Comparison of ENCODE assay signal across 1 cellular context in genomic region chr5:170747851-170748250, GRCh38.
TF ChIP-seq lines count a peak whose summit lies in the region.

No MANE protein-coding gene starts in this region.

TF ChIP-seq in HEK293T, 16 proteins besides CTCF, POLR2A, EP300 and RAD21 (continued from another document):
- TF ChIP-seq ARNT (IDR thresholded peaks at IDR 0.05) = no peak
- TF ChIP-seq L3MBTL2 (conservative IDR thresholded peaks at IDR 0.05) = no peak
TF ChIP-seq in HEK293T: peak in this region for 0.
